In genomic region chr17:49659983-49660382, GRCh38 we compare ENCODE assay signal across 16 cellular contexts.
"Had no signal": no experiment of that assay in that cellular context is flagged by ENCODE, and none has a peak within 500 bp of the region (broad histone marks: within the 10 kb centered on the region; RNA-seq: fewer than 3 reads in every experiment).

No MANE protein-coding gene starts in this region.

- ATAC-seq: gastroesophageal sphincter, heart right ventricle, left cardiac atrium had no signal

- H3K9me3 Mint-ChIP-seq: activated T-helper 2 cell treated with anti-CD3 and anti-CD28 coated beads, Interferon-gamma antibody, Interleukin-2, Interleukin-4, amounts not matched to agents 10 μg/mL and 5 μg/mL and 100 μg/mL, durations not matched to agents 14 hours and 24 hours and 36 hours had no signal

- H3K27me3 ChIP-seq: brain microvascular endothelial cell, gastroesophageal sphincter, heart right ventricle, right atrium auricular region, tibial artery, uterus had no signal

- H3K36me3 ChIP-seq: brain microvascular endothelial cell, uterus had no signal

- H3K27me3 Mint-ChIP-seq: progenitor cell of endocrine pancreas had no signal

- DNase-seq: activated CD4-positive, alpha-beta T cell treated with anti-CD3 and anti-CD28 coated beads, Interleukin-2, amount 50 U/mL, for 1 hour; activated CD4-positive, CD25-positive, alpha-beta regulatory T cell; activated naive CD4-positive, alpha-beta T cell treated with anti-CD3 and anti-CD28 coated beads, Interleukin-2, amount 50 U/mL, for 16 hours; brain microvascular endothelial cell; cerebellar nuclear complex; dermis blood vessel endothelial cell; endodermal cell; heart right ventricle; left cardiac atrium; stimulated activated CD4-positive, alpha-beta T cell treated with anti-CD3 and anti-CD28 coated beads, Interleukin-2, amount 100 ng/mL, for 48 hours; tibial artery; uterus had no signal

- H3K9me3 ChIP-seq: gastroesophageal sphincter, heart right ventricle, right atrium auricular region, tibial artery, uterus had no signal

- H3K27ac ChIP-seq: brain microvascular endothelial cell, heart right ventricle, right atrium auricular region, tibial artery, uterus had no signal

- H3K4me3 Mint-ChIP-seq: endodermal cell had no signal

- H3K4me3 ChIP-seq: gastroesophageal sphincter, heart right ventricle, right atrium auricular region, tibial artery, uterus had no signal

- H3K4me1 Mint-ChIP-seq: endodermal cell had no signal

- H3K27ac Mint-ChIP-seq: activated T-helper 2 cell treated with anti-CD3 and anti-CD28 coated beads, Interferon-gamma antibody, Interleukin-2, Interleukin-4, amounts not matched to agents 10 μg/mL and 5 μg/mL and 100 μg/mL, durations not matched to agents 14 hours and 24 hours and 36 hours; endodermal cell; progenitor cell of endocrine pancreas had no signal
